In genomic region chr6:298233-299049, GRCh38 we compare ENCODE assay signal across 1 cellular context.
TF ChIP-seq lines count a peak whose summit lies in the region.

No MANE protein-coding gene starts in this region.

TF ChIP-seq in GM12878, 131 proteins besides CTCF, POLR2A, EP300 and RAD21 (continues in another document):
- no peak; the same call in 1 of the 2 replicates for TF ChIP-seq SMC3 (IDR thresholded peaks at IDR 0.05; ENCODE audit: borderline replicate concordance, low read length)
- no peak for TF ChIP-seq CHD2 (IDR thresholded peaks at IDR 0.05; ENCODE audit: borderline replicate concordance, low read depth, low read length)
- no peak for TF ChIP-seq STAT3 (IDR thresholded peaks at IDR 0.05; ENCODE audit: low read depth, low read length)
- 0 out of 2 replicates have a peak, but pooled peaks have one; percentile 50 for TF ChIP-seq MLLT1 (IDR thresholded peaks at IDR 0.05)
- TF ChIP-seq NR2F1 (conservative IDR thresholded peaks at IDR 0.05): no peak
- no peak for TF ChIP-seq SMAD1 (IDR thresholded peaks at IDR 0.05; ENCODE audit: low read depth, partially characterized antibody)
- TF ChIP-seq ESRRA (IDR thresholded peaks at IDR 0.05; ENCODE audit: low read length): no peak
- TF ChIP-seq POLR2AphosphoS5 (IDR thresholded peaks at IDR 0.05; ENCODE audit: low read length): no peak
- TF ChIP-seq NKRF (conservative IDR thresholded peaks at IDR 0.05): no peak
- peak; percentile 36 for TF ChIP-seq PBX3 (IDR thresholded peaks at IDR 0.05; ENCODE audit: insufficient replicate concordance, low read depth, low read length)
- no peak for TF ChIP-seq CEBPZ (IDR thresholded peaks at IDR 0.05; ENCODE audit: low read depth, low read length)
- TF ChIP-seq RAD51 (IDR thresholded peaks at IDR 0.05): no peak
- TF ChIP-seq REST (IDR thresholded peaks at IDR 0.05; ENCODE audit: low read depth, low read length): no peak
- TF ChIP-seq E2F8 (IDR thresholded peaks at IDR 0.05; ENCODE audit: low read depth, partially characterized antibody): no peak
- TF ChIP-seq USF1 (IDR thresholded peaks at IDR 0.05; ENCODE audit: borderline replicate concordance, extremely low read length, insufficient read depth, low read depth, low read length): no peak
- no peak for TF ChIP-seq MEF2B (IDR thresholded peaks at IDR 0.05; ENCODE audit: partially characterized antibody, poor library complexity, severe bottlenecking)
- TF ChIP-seq CHD1 (IDR thresholded peaks at IDR 0.05; ENCODE audit: low read depth, low read length): no peak
- no peak for TF ChIP-seq ZNF207 (IDR thresholded peaks at IDR 0.05; ENCODE audit: borderline replicate concordance)
- no peak for TF ChIP-seq ETV6 (conservative IDR thresholded peaks at IDR 0.05 in 1 of 2, IDR thresholded peaks at IDR 0.05 in 1 of 2; ENCODE audit: borderline replicate concordance in 1 of 2, low read depth in 1 of 2)
- TF ChIP-seq MTA3 (IDR thresholded peaks at IDR 0.05; ENCODE audit: borderline replicate concordance, low read length): no peak
- TF ChIP-seq FOS (IDR thresholded peaks at IDR 0.05; ENCODE audit: borderline replicate concordance, extremely low read depth, insufficient read length): no peak
- no peak for TF ChIP-seq CEBPB (IDR thresholded peaks at IDR 0.05; ENCODE audit: borderline replicate concordance in 1 of 2, low read depth in 2 of 2, low read length in 2 of 2)
- TF ChIP-seq ATF7 (IDR thresholded peaks at IDR 0.05; ENCODE audit: low read depth): peak; percentile 36
- no peak for TF ChIP-seq CBX5 (IDR thresholded peaks at IDR 0.05; ENCODE audit: low read depth)
- TF ChIP-seq BCL11A (IDR thresholded peaks at IDR 0.05; ENCODE audit: low read depth, low read length): no peak
- TF ChIP-seq RELA (IDR thresholded peaks at IDR 0.05; ENCODE audit: borderline replicate concordance, partially characterized antibody): no peak
- TF ChIP-seq RBBP5 (conservative IDR thresholded peaks at IDR 0.05): no peak
- peak; percentile 57 for TF ChIP-seq SKIL (IDR thresholded peaks at IDR 0.05; ENCODE audit: low read depth, poor library complexity, severe bottlenecking)
- no peak for TF ChIP-seq IRF5 (IDR thresholded peaks at IDR 0.05; ENCODE audit: borderline replicate concordance)
- no peak for TF ChIP-seq ZNF687 (IDR thresholded peaks at IDR 0.05)
- peak; percentile 90 for TF ChIP-seq SPI1 (IDR thresholded peaks at IDR 0.05; ENCODE audit: borderline replicate concordance, insufficient read depth, low read depth, low read length)
